Comparison of ENCODE assay signal across 11 cellular contexts in the genomic region with DNA sequence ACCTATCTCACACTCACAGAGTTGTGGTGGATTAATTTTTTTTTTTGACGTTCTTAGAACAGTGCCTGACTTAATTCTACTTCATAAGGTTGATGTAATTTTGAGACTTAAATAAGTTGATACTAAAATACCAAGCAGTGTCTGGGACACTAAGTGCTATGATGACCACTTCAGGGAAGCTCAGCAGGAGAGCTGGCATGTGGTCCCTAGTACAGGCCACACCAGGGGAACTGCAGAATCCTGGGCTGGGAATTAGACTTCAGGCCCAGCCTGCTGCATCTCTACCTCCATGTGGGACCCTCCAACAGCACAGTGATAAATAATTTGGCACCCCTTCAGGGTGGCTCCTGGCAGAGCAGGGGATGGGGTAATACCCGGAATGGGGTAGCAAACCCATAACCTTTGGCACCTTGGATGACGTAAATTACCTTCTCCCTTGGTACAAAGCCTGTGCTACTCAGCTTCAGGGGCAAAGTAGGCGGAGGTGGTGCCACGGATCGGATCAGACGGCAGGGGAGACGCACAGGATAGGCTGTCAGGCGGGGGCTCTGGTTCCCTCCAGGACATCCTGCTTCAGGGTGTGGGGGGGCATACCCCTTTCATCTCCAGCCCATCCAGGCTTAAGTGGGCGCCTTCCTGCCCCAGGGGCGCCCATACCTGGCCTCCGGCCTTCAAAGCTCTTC. TPM values are rescaled to one million over a fixed set of nuclear protein-coding genes. Genes with fewer than 3 reads are reported as not detected.
A peak's percentile ranks its signal among the peaks of the same experiment; 100 is the strongest.
DNase-seq lines count a peak whose midpoint lies in the region; FAIRE-seq and TF ChIP-seq lines count a peak whose summit lies in the region.
"Had no signal": no experiment of that assay in that cellular context is flagged by ENCODE, and none has a peak within 500 bp of the region (broad histone marks: within the 10 kb centered on the region; RNA-seq: fewer than 3 reads in every experiment).

No MANE protein-coding gene starts in this region.

- FAIRE-seq in bronchial epithelial cell (lab: Jason Lieb, UNC) = peak; percentile 32
- no peak for FAIRE-seq in small intestine (lab: Jason Lieb, UNC)
- FAIRE-seq: A549 had no signal

- WGBS in small intestine, 3 donors = 55 to 76% (median 56%) methylated on average over 10 to 12 of the region's 12 CpGs

- no peaks in the 10 kb centered on the region for H3K9me3 ChIP-seq in small intestine (ENCODE audit: control insufficient read depth, low read depth)
- H3K9me3 ChIP-seq: A549, right atrium auricular region had no signal

- H3K4me3 ChIP-seq in bronchial epithelial cell (ENCODE audit: low read depth, low read length) (no peak overlapping the region), small intestine (ENCODE audit: low read depth in 1 of 2, low read length in 2 of 2) (no peak overlapping the region)
- H3K4me3 ChIP-seq: A549, right atrium auricular region had no signal

- peak overlapping the region; percentile 9 to 34 for H3K27ac ChIP-seq in small intestine (ENCODE audit: low read depth in 1 of 2, low read length in 1 of 2)
- H3K27ac ChIP-seq: A549, KMS-11, right atrium auricular region had no signal

- H3K36me3 ChIP-seq in bronchial epithelial cell (ENCODE audit: control insufficient read depth, insufficient read depth, low read length) (peaks cover 29% of the 10 kb centered on the region), small intestine (ENCODE audit: control insufficient read depth in 2 of 2, insufficient read depth in 2 of 2, low read length in 2 of 2) (peaks cover 0 to 16% of the 10 kb centered on the region in 2 donors)
- H3K36me3 ChIP-seq: right atrium auricular region had no signal

- peak; percentile 70 for DNase-seq in DMS79 treated with DMSO at 0.1 percent for 48 hours (lab: John Stamatoyannopoulos, UW)
- DNase-seq in DMS79 (lab: John Stamatoyannopoulos, UW) = no peak
- DNase-seq in NCI-H2107 (lab: John Stamatoyannopoulos, UW) = peak; percentile 99
- no peak for DNase-seq in bronchial epithelial cell (ENCODE audit: low read depth)
- no peak for DNase-seq in small intestine
- DNase-seq in cerebellar cortex (ENCODE audit: low spot score) = no peak
- DNase-seq in NCI-H1092 (lab: John Stamatoyannopoulos, UW) = no peak
- no peak for DNase-seq in occipital lobe (lab: John Stamatoyannopoulos, UW)

- peaks cover 0 to 3% of the 10 kb centered on the region in 2 donors for H3K4me1 ChIP-seq in small intestine (ENCODE audit: control insufficient read depth in 2 of 2, insufficient read depth in 1 of 2, low read depth in 1 of 2, low read length in 1 of 2)

- no peak for TF ChIP-seq CTCF in bronchial epithelial cell (IDR thresholded peaks at IDR 0.05; ENCODE audit: insufficient read depth, low read length, severe bottlenecking)

- H3K27me3 ChIP-seq in bronchial epithelial cell (ENCODE audit: control insufficient read depth, insufficient read depth, low read length) = no peaks in the 10 kb centered on the region
- H3K27me3 ChIP-seq in small intestine (ENCODE audit: control insufficient read depth in 2 of 2, insufficient read depth in 2 of 2, low read length in 2 of 2) = no peaks in the 10 kb centered on the region
- H3K27me3 ChIP-seq: right atrium auricular region had no signal

RNA-seq across cellular contexts. Expression of gene MFSD2A, which starts 4.8 kb away (rescaled TPM):
- total RNA-seq in bronchial epithelial cell (8.8 and 11.1 TPM in 2 replicates), occipital lobe (18.4 TPM)
- 10 to 100 TPM; 17.5 to 57.5 (median 45.9) TPM for polyA plus RNA-seq in small intestine

RNA-seq across cellular contexts. Expression of gene MYCL, which starts 58.1 kb away (rescaled TPM):
- total RNA-seq in bronchial epithelial cell = 5.5 and 7.9 TPM in 2 replicates
- 1 to 10 TPM; 3.5 to 9.0 (median 5.6) TPM for polyA plus RNA-seq in small intestine
- 12.5 TPM for total RNA-seq in occipital lobe

Comparison
In these comparisons a context has a peak if more than half of its experiments do, and no peak if none do; other contexts are left out.
1. DNase-seq: peak in DMS79 treated with DMSO at 0.1 percent for 48 hours (single experiment) and NCI-H2107 (single experiment); none in DMS79 (single experiment), bronchial epithelial cell (single experiment), small intestine (single experiment), cerebellar cortex (single experiment), NCI-H1092 (single experiment) and occipital lobe (single experiment).